Comparison of ENCODE assay signal across 21 cellular contexts in genomic region chr16:4940719-4941118, GRCh38. TPM values are rescaled to one million over a fixed set of nuclear protein-coding genes. Genes with fewer than 3 reads are reported as not detected.
"Had no signal": no experiment of that assay in that cellular context is flagged by ENCODE, and none has a peak within 500 bp of the region (broad histone marks: within the 10 kb centered on the region; RNA-seq: fewer than 3 reads in every experiment).

No MANE protein-coding gene starts in this region.

- H3K27ac ChIP-seq: body of pancreas, neural progenitor cell, parathyroid adenoma, stomach, WERI-Rb-1 had no signal

- H3K27me3 ChIP-seq: body of pancreas had no signal

- H3K36me3 Mint-ChIP-seq: activated naive CD8-positive, alpha-beta T cell; naive B cell; neural progenitor cell had no signal

- DNase-seq: activated CD4-positive, alpha-beta T cell treated with anti-CD3 and anti-CD28 coated beads for 4 hours; activated CD8-positive, alpha-beta T cell treated with anti-CD3 and anti-CD28 coated beads for 36 hours; activated effector memory CD4-positive, alpha-beta T cell treated with anti-CD3 and anti-CD28 coated beads, Interleukin-2, amount 50 U/mL, for 16 hours; activated T-cell treated with anti-CD3 and anti-CD28 coated beads, Interleukin-2, amount 50 U/mL, for 48 hours; amniotic stem cell; body of pancreas; caudate nucleus; hippocampal formation; naive B cell; stimulated activated CD4-positive, alpha-beta T cell treated with anti-CD3 and anti-CD28 coated beads, Interleukin-12 subunit alpha, Interleukin-12 subunit beta, amount 100 ng/mL, for 4 hours; stimulated activated CD4-positive, alpha-beta T cell treated with anti-CD3 and anti-CD28 coated beads, Interleukin-2, amount 100 ng/mL, for 24 hours; stomach; WERI-Rb-1 had no signal

- H3K4me3 Mint-ChIP-seq: activated CD8-positive, alpha-beta T cell treated with anti-CD3 and anti-CD28 coated beads for 36 hours; activated naive CD8-positive, alpha-beta T cell had no signal

- H3K27ac Mint-ChIP-seq: activated CD8-positive, alpha-beta T cell treated with anti-CD3 and anti-CD28 coated beads for 36 hours; activated naive CD8-positive, alpha-beta T cell had no signal

- H3K9me3 ChIP-seq: body of pancreas, stomach, thoracic aorta had no signal

- H3K36me3 ChIP-seq: neural progenitor cell, stomach, thoracic aorta, WERI-Rb-1 had no signal

- ATAC-seq: activated CD8-positive, alpha-beta T cell treated with anti-CD3 and anti-CD28 coated beads for 36 hours; body of pancreas; esophagus mucosa; left lobe of liver had no signal

- H3K4me3 ChIP-seq: body of pancreas, neural progenitor cell, stomach, thoracic aorta had no signal

- H3K9me3 Mint-ChIP-seq: activated CD8-positive, alpha-beta T cell treated with anti-CD3 and anti-CD28 coated beads for 36 hours; neural progenitor cell had no signal

RNA-seq across cellular contexts. Expression of gene PPL, which starts 3.8 kb away (rescaled TPM):
- total RNA-seq: mononuclear cell had no signal

RNA-seq across cellular contexts. Expression of gene SEC14L5, which starts 17.4 kb away (rescaled TPM):
- total RNA-seq: glomerular endothelial cell had no signal
